2 cellular contexts compared by ENCODE assay signal in the genomic region with DNA sequence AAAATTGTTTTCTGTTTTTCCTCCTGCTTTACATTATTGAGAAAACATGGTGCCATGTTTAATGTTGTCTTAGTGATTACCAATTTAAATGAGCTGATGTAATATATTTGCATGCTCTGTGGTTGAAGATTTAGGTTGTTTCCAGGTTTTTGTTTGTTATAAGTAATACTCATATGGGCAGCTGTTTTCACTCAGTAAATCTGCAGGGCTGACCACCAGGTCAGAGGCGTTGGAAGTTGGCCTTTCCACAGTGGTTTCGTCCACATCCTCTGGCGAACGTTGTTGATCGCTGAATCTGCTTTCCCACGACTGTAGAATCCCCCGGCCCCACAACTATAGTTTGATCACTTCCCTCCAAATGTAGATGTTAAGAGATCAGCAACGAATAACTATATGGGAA.
TF ChIP-seq lines count a peak whose summit lies in the region.

No MANE protein-coding gene starts in this region.

TF ChIP-seq in GM12891, 5 proteins besides CTCF, POLR2A, EP300 and RAD21:
- TF ChIP-seq PAX5 (IDR thresholded peaks at IDR 0.05; ENCODE audit: insufficient read depth, low read length, severe bottlenecking) = no peak
- TF ChIP-seq SPI1 (IDR thresholded peaks at IDR 0.05; ENCODE audit: low read depth, low read length) = peak; percentile 8; the same call in 1 of the 2 replicates

TF ChIP-seq in H1, 55 proteins besides CTCF, POLR2A, EP300 and RAD21:
- TF ChIP-seq POU5F1 (IDR thresholded peaks at IDR 0.05; ENCODE audit: low read depth, low read length) (no peak), SUZ12 (IDR thresholded peaks at IDR 0.05; ENCODE audit: low read length) (no peak), ASH2L (IDR thresholded peaks at IDR 0.05; ENCODE audit: low read length) (no peak), HDAC6 (IDR thresholded peaks at IDR 0.05; ENCODE audit: low read depth, low read length) (no peak), RFX5 (IDR thresholded peaks at IDR 0.05; ENCODE audit: borderline replicate concordance, low read depth, low read length) (no peak), CEBPB (IDR thresholded peaks at IDR 0.05; ENCODE audit: low read depth, low read length) (no peak), SP1 (IDR thresholded peaks at IDR 0.05; ENCODE audit: low read depth, low read length) (no peak), PHF8 (conservative IDR thresholded peaks at IDR 0.05; ENCODE audit: low read depth, low read length) (no peak), GABPA (IDR thresholded peaks at IDR 0.05; ENCODE audit: borderline replicate concordance, insufficient read depth, low read length) (no peak), SAP30 (IDR thresholded peaks at IDR 0.05; ENCODE audit: insufficient read depth, insufficient replicate concordance, low read length) (no peak)
